Comparison of ENCODE assay signal across 10 cellular contexts in the genomic region with DNA sequence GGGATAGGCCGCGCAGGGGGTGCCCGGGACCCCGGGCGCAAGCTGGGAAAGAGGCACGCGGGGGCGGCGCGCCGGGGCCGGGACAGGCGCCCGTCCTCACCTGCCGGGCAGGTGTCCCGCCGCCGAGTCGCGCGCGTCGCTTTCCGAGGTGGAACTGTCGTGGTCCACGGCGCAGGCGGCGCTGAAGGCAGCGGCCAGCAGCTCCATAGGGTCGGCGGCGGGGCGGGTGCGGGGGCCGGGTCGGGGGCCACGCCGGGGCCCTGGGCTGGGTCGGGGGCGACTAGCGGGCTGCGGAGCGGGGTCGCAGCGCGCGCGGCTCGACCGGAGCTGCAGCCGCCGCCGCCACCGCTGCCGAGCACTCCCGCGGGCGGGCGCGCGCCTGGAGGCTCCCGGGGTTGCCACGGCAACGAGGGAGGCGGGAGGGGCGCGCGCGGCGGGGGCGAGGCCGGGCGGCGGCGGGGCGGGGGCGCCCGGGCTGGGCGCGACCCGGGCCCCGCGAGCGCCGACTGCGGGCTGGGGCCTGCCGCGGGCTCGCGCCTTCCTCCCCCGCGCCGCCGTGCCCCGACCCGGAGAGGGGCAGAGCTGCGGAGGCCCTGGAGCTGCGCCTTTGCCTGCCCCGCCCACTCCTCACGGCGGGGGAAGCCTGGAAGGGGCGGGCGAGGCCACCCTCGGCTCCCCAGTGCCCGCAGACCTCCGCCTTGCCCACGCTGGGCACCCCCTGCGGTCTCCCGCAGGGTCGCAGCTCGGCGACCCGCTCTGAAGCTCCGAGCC. TPM values are rescaled to one million over a fixed set of nuclear protein-coding genes. Genes with fewer than 3 reads are reported as not detected.
A peak's percentile ranks its signal among the peaks of the same experiment; 100 is the strongest.
DNase-seq lines count a peak whose midpoint lies in the region; ATAC-seq and TF ChIP-seq lines count a peak whose summit lies in the region.
"Had no signal": no experiment of that assay in that cellular context is flagged by ENCODE, and none has a peak within 500 bp of the region (broad histone marks: within the 10 kb centered on the region; RNA-seq: fewer than 3 reads in every experiment).

No MANE protein-coding gene starts in this region.

- no peak overlapping the region for H3K27ac ChIP-seq in ascending aorta
- peak overlapping the region in 2 of 4 donors; percentile 32 to 73 for H3K27ac ChIP-seq in tibial nerve

- no peak overlapping the region for H3K27ac Mint-ChIP-seq in activated naive CD4-positive, alpha-beta T cell treated with anti-CD3 and anti-CD28 coated beads for 36 hours
- no peak overlapping the region for H3K27ac Mint-ChIP-seq in activated CD4-positive, alpha-beta T cell treated with anti-CD3 and anti-CD28 coated beads, Interleukin-2, amount 10 ng/mL, durations not matched to agents 24 days and 14 days
- H3K27ac Mint-ChIP-seq: CD8-positive, alpha-beta T cell had no signal

- 3 to 12% methylated on average over 5 to 10 of the region's 115 CpGs for WGBS in lower leg skin, 2 donors
- WGBS in tibial nerve, 2 donors = 6 to 7% methylated on average over 5 to 6 of the region's 115 CpGs

- H3K4me3 ChIP-seq in ascending aorta = peak overlapping the region; percentile 53 to 74
- H3K4me3 ChIP-seq in lower leg skin (ENCODE audit: low read depth, poor library complexity, severe bottlenecking) = peak overlapping the region; percentile 31
- peak overlapping the region; percentile 31 to 79 (median 42) for H3K4me3 ChIP-seq in tibial nerve

- no peaks in the 10 kb centered on the region for H3K9me3 Mint-ChIP-seq in activated naive CD4-positive, alpha-beta T cell treated with anti-CD3 and anti-CD28 coated beads for 36 hours
- no peaks in the 10 kb centered on the region for H3K9me3 Mint-ChIP-seq in activated CD4-positive, alpha-beta T cell treated with anti-CD3 and anti-CD28 coated beads, Interleukin-2, amount 10 ng/mL, durations not matched to agents 24 days and 14 days
- H3K9me3 Mint-ChIP-seq: activated naive CD4-positive, alpha-beta T cell treated with anti-CD3 and anti-CD28 coated beads, Interleukin-2, amount 50 U/mL, for 24 hours; CD8-positive, alpha-beta T cell had no signal

- CTCF ChIA-PET in activated naive CD4-positive, alpha-beta T cell treated with anti-CD3 and anti-CD28 coated beads for 36 hours (lab: Charles Lee) = interaction anchor here (0.6 kb wide), 1 partner anchor 173 kb away, joined by 4 read pairs; no protein-coding TSS in a partner anchor

- H3K27me3 ChIP-seq in ascending aorta (peaks cover 5% of the 10 kb centered on the region), tibial nerve (peaks cover 0 to 22% of the 10 kb centered on the region in 2 donors)

- no peak for ATAC-seq in HG02588 (IDR thresholded peaks at IDR 0.05; ENCODE audit: unreplicated experiment)
- ATAC-seq: CD8-positive, alpha-beta T cell had no signal

- H3K4me1 Mint-ChIP-seq in activated naive CD4-positive, alpha-beta T cell treated with anti-CD3 and anti-CD28 coated beads for 36 hours (ENCODE audit: low read depth) = peaks cover 17% of the 10 kb centered on the region
- peaks cover 2% of the 10 kb centered on the region for H3K4me1 Mint-ChIP-seq in activated CD4-positive, alpha-beta T cell treated with anti-CD3 and anti-CD28 coated beads, Interleukin-2, amount 10 ng/mL, durations not matched to agents 24 days and 14 days

- H3K36me3 ChIP-seq in ascending aorta (no peaks in the 10 kb centered on the region), tibial nerve (peaks cover 0 to 11% (median 0%) of the 10 kb centered on the region in 3 donors)

- DNase-seq in activated naive CD4-positive, alpha-beta T cell treated with anti-CD3 and anti-CD28 coated beads, Interleukin-2, amount 50 U/mL, for 16 hours = peak; percentile 18
- no peak for DNase-seq in activated naive CD4-positive, alpha-beta T cell treated with anti-CD3 and anti-CD28 coated beads for 36 hours
- DNase-seq in ascending aorta (ENCODE audit: low spot score in 2 of 2) (no peak), lower leg skin (ENCODE audit: low spot score in 2 of 2) (no peak), tibial nerve (ENCODE audit: low spot score in 2 of 2) (no peak), HuH-7 (ENCODE audit: low spot score) (no peak)
- DNase-seq in activated CD4-positive, alpha-beta T cell treated with anti-CD3 and anti-CD28 coated beads, Interleukin-2, amount 10 ng/mL, durations not matched to agents 24 days and 14 days = no peak
- DNase-seq: CD8-positive, alpha-beta T cell had no signal

- no peak overlapping the region for H3K4me3 Mint-ChIP-seq in activated naive CD4-positive, alpha-beta T cell treated with anti-CD3 and anti-CD28 coated beads for 36 hours
- no peak overlapping the region for H3K4me3 Mint-ChIP-seq in activated CD4-positive, alpha-beta T cell treated with anti-CD3 and anti-CD28 coated beads, Interleukin-2, amount 10 ng/mL, durations not matched to agents 24 days and 14 days

- peaks cover 4 to 8% of the 10 kb centered on the region in 2 donors for H3K4me1 ChIP-seq in ascending aorta
- H3K4me1 ChIP-seq in tibial nerve = peaks cover 0 to 29% (median 11%) of the 10 kb centered on the region in 4 donors

- peaks cover 54% of the 10 kb centered on the region for H3K27me3 Mint-ChIP-seq in activated naive CD4-positive, alpha-beta T cell treated with anti-CD3 and anti-CD28 coated beads for 36 hours (ENCODE audit: low read depth)
- peaks cover 58% of the 10 kb centered on the region for H3K27me3 Mint-ChIP-seq in activated CD4-positive, alpha-beta T cell treated with anti-CD3 and anti-CD28 coated beads, Interleukin-2, amount 10 ng/mL, durations not matched to agents 24 days and 14 days

- TF ChIP-seq CTCF in ascending aorta (IDR thresholded peaks at IDR 0.05) (no peak), lower leg skin (IDR thresholded peaks at IDR 0.05) (no peak), tibial nerve (IDR thresholded peaks at IDR 0.05) (no peak)

- no peaks in the 10 kb centered on the region for H3K9me3 ChIP-seq in ascending aorta
- no peaks in the 10 kb centered on the region for H3K9me3 ChIP-seq in tibial nerve

- TF ChIP-seq POLR2A in lower leg skin (IDR thresholded peaks at IDR 0.05) (no peak), tibial nerve (IDR thresholded peaks at IDR 0.05) (no peak)

- H3K36me3 Mint-ChIP-seq in activated naive CD4-positive, alpha-beta T cell treated with anti-CD3 and anti-CD28 coated beads for 36 hours (ENCODE audit: low read depth) = peaks cover 2% of the 10 kb centered on the region
- no peaks in the 10 kb centered on the region for H3K36me3 Mint-ChIP-seq in activated CD4-positive, alpha-beta T cell treated with anti-CD3 and anti-CD28 coated beads, Interleukin-2, amount 10 ng/mL, durations not matched to agents 24 days and 14 days (ENCODE audit: low read depth)
- H3K36me3 Mint-ChIP-seq: CD8-positive, alpha-beta T cell had no signal

- no peak for TF ChIP-seq EP300 in tibial nerve (IDR thresholded peaks at IDR 0.05)

- intact Hi-C loops in activated naive CD4-positive, alpha-beta T cell treated with anti-CD3 and anti-CD28 coated beads for 36 hours (cut with micrococcal nuclease) = no loop called here
- intact Hi-C loops in ascending aorta (cut with DNase I) (no loop called here), lower leg skin (cut with DNase I; ENCODE audit: low total_unique reads) (no loop called here)
- intact Hi-C loops in activated CD4-positive, alpha-beta T cell treated with anti-CD3 and anti-CD28 coated beads, Interleukin-2, amount 10 ng/mL, durations not matched to agents 24 days and 14 days (cut with micrococcal nuclease) = no loop called here

RNA-seq across cellular contexts. Expression of gene SNORC, which starts 57.9 kb away (rescaled TPM):
- total RNA-seq in activated naive CD4-positive, alpha-beta T cell treated with anti-CD3 and anti-CD28 coated beads for 36 hours = 1 to 10 TPM in 1 of 2 experiments, under 1 TPM in 1; 0.72 to 1.1 TPM
- not detected for total RNA-seq in ascending aorta
- 10 to 100 TPM in 3 of 4 donors, 1 to 10 TPM in 1; 2.5 to 27.2 (median 14.1) TPM for total RNA-seq in lower leg skin
- total RNA-seq in tibial nerve = 10 to 100 TPM in 3 of 4 donors, 1 to 10 TPM in 1; 6.9 to 24.0 (median 10.7) TPM
- total RNA-seq in activated CD4-positive, alpha-beta T cell treated with anti-CD3 and anti-CD28 coated beads, Interleukin-2, amount 10 ng/mL, durations not matched to agents 24 days and 14 days = 1.0 and 1.2 TPM in 2 replicates
